ENCODE assay signal across 1 cellular context in genomic region chr14:105473033-105473676, GRCh38.
TF ChIP-seq lines count a peak whose summit lies in the region.

No MANE protein-coding gene starts in this region.

TF ChIP-seq in HepG2, 621 proteins besides CTCF, POLR2A, EP300 and RAD21:
- TF ChIP-seq ZNF619 (CRISPR knock-in tag; IDR thresholded peaks at IDR 0.05) (no peak), CSRNP1 (CRISPR knock-in tag; IDR thresholded peaks at IDR 0.05) (no peak), ZXDC (CRISPR knock-in tag; IDR thresholded peaks at IDR 0.05) (no peak), KAT2B (IDR thresholded peaks at IDR 0.05; ENCODE audit: borderline replicate concordance, low read depth, low read length) (no peak), TFAP4 (IDR thresholded peaks at IDR 0.05; ENCODE audit: borderline replicate concordance, low read depth) (no peak), HHEX (CRISPR knock-in tag; IDR thresholded peaks at IDR 0.05) (no peak), POLR2AphosphoS2 (IDR thresholded peaks at IDR 0.05; ENCODE audit: low read depth, low read length) (no peak), TIGD3 (CRISPR knock-in tag; IDR thresholded peaks at IDR 0.05; ENCODE audit: borderline replicate concordance) (no peak), ZBTB1 (CRISPR knock-in tag; IDR thresholded peaks at IDR 0.05; ENCODE audit: borderline replicate concordance) (no peak), ZNF782 (CRISPR knock-in tag; IDR thresholded peaks at IDR 0.05; ENCODE audit: borderline replicate concordance) (no peak), HNRNPUL1 (IDR thresholded peaks at IDR 0.05; ENCODE audit: low read depth, low read length) (no peak), ZNF781 (CRISPR knock-in tag; IDR thresholded peaks at IDR 0.05; ENCODE audit: borderline replicate concordance, not compliant biosample characterization) (no peak), ZSCAN31 (CRISPR knock-in tag; IDR thresholded peaks at IDR 0.05; ENCODE audit: low read depth) (no peak)
